ENCODE assay signal across 9 cellular contexts in the genomic region with DNA sequence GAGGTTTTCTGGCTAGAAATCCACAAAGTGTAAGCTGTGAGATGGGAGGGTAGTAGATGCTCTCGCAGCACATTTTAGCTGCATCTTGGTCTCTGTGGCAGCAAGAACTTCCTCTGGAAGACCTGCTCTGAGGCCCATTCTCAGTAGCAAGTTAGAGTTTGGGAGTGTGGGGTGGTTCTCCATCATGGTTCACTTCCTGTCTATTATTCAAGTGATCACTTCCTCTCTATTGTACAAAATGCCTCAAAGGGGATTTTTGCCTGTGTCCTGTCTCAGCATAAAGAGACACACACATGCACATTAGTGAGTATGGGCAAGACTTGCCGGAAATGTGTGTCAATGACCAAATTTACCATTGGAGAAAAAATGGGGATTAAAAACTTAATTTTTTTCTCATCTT. TPM values are rescaled to one million over a fixed set of nuclear protein-coding genes. Genes with fewer than 3 reads are reported as not detected.
DNase-seq lines count a peak whose midpoint lies in the region; ATAC-seq and TF ChIP-seq lines count a peak whose summit lies in the region.
"Had no signal": no experiment of that assay in that cellular context is flagged by ENCODE, and none has a peak within 500 bp of the region (broad histone marks: within the 10 kb centered on the region; RNA-seq: fewer than 3 reads in every experiment).

No MANE protein-coding gene starts in this region.

- no peak for TF ChIP-seq CTCF in right lobe of liver (IDR thresholded peaks at IDR 0.05)
- no peak for TF ChIP-seq CTCF in tibial artery (IDR thresholded peaks at IDR 0.05)

- ATAC-seq in GM18867 (IDR thresholded peaks at IDR 0.05; ENCODE audit: unreplicated experiment) (peak; percentile 83), GM21576 (IDR thresholded peaks at IDR 0.05; ENCODE audit: unreplicated experiment) (peak; percentile 92), HG03460 (IDR thresholded peaks at IDR 0.05; ENCODE audit: unreplicated experiment) (peak; percentile 96), memory B cell (ENCODE audit: low read depth) (peak; percentile 99), right lobe of liver (no peak)

- H3K4me1 ChIP-seq in right lobe of liver (no peaks in the 10 kb centered on the region), tibial artery (peaks cover 0 to 33% (median 0%) of the 10 kb centered on the region in 4 donors)
- H3K4me1 ChIP-seq in CD8-positive, alpha-beta memory T cell (ENCODE audit: insufficient read depth, low read length): peaks cover 12% of the 10 kb centered on the region

- POLR2A ChIA-PET in CD8-positive, alpha-beta memory T cell (lab: Charles Lee): interaction anchor here (0.5 kb wide), 1 partner anchor 243 kb away, joined by 12 read pairs; no protein-coding TSS in a partner anchor

- H3K4me3 ChIP-seq in right lobe of liver (no peak overlapping the region), tibial artery (no peak overlapping the region)
- H3K4me3 ChIP-seq in CD8-positive, alpha-beta memory T cell (ENCODE audit: low read length): no peak overlapping the region
- H3K4me3 ChIP-seq: sigmoid colon had no signal

- H3K4me3 Mint-ChIP-seq in memory B cell: no peak overlapping the region
- H3K4me3 Mint-ChIP-seq in CD8-positive, alpha-beta memory T cell: no peak overlapping the region

- no peaks in the 10 kb centered on the region for H3K27me3 Mint-ChIP-seq in memory B cell
- peaks cover 0 to 1% of the 10 kb centered on the region in 2 donors for H3K27me3 Mint-ChIP-seq in CD8-positive, alpha-beta memory T cell

- TF ChIP-seq POLR2A in right lobe of liver (IDR thresholded peaks at IDR 0.05): no peak

- intact Hi-C loops in right lobe of liver (cut with DNase I) (no loop called here), tibial artery (cut with DNase I; ENCODE audit: low total_unique reads) (no loop called here)

- H3K27ac ChIP-seq in right lobe of liver: no peak overlapping the region
- no peak overlapping the region for H3K27ac ChIP-seq in CD8-positive, alpha-beta memory T cell (ENCODE audit: low read depth, low read length)
- H3K27ac ChIP-seq in tibial artery: no peak overlapping the region
- H3K27ac ChIP-seq: sigmoid colon had no signal

- H3K4me1 Mint-ChIP-seq in memory B cell: peaks cover 20% of the 10 kb centered on the region
- H3K4me1 Mint-ChIP-seq in CD8-positive, alpha-beta memory T cell: peaks cover 11 to 14% (median 14%) of the 10 kb centered on the region in 3 donors

- H3K9me3 Mint-ChIP-seq in memory B cell: peaks cover 1% of the 10 kb centered on the region
- no peaks in the 10 kb centered on the region for H3K9me3 Mint-ChIP-seq in CD8-positive, alpha-beta memory T cell

- H3K9me3 ChIP-seq in right lobe of liver: no peaks in the 10 kb centered on the region
- no peaks in the 10 kb centered on the region for H3K9me3 ChIP-seq in CD8-positive, alpha-beta memory T cell (ENCODE audit: low read length)
- no peaks in the 10 kb centered on the region for H3K9me3 ChIP-seq in tibial artery
- H3K9me3 ChIP-seq: sigmoid colon had no signal

- H3K27me3 ChIP-seq in right lobe of liver: no peaks in the 10 kb centered on the region
- H3K27me3 ChIP-seq in CD8-positive, alpha-beta memory T cell (ENCODE audit: insufficient read depth, low read length, poor library complexity, severe bottlenecking): no peaks in the 10 kb centered on the region
- no peaks in the 10 kb centered on the region for H3K27me3 ChIP-seq in tibial artery
- H3K27me3 ChIP-seq: sigmoid colon had no signal

- WGBS in right lobe of liver (ENCODE audit: insufficient coverage, low coverage, low lambda C conversion rate, missing lambda C conversion rate): 86% methylated on average over 2 of the region's 2 CpGs

- CTCF ChIA-PET in CD8-positive, alpha-beta memory T cell (lab: Charles Lee): interaction anchor here (0.9 kb wide), 1 partner anchor 12 kb away, joined by 3 read pairs; no protein-coding TSS in a partner anchor

- peak; percentile 13 to 45 for DNase-seq in memory B cell (ENCODE audit: low spot score in 2 of 2)
- no peak for DNase-seq in right lobe of liver
- no peak for DNase-seq in CD8-positive, alpha-beta memory T cell
- no peak for DNase-seq in tibial artery
- DNase-seq: caudate nucleus, sigmoid colon had no signal

- peak overlapping the region; percentile 96 for H3K27ac Mint-ChIP-seq in memory B cell
- peak overlapping the region in 2 of 8 donors; percentile 9 to 71 for H3K27ac Mint-ChIP-seq in CD8-positive, alpha-beta memory T cell

- peaks cover 3% of the 10 kb centered on the region for H3K36me3 Mint-ChIP-seq in memory B cell
- H3K36me3 Mint-ChIP-seq in CD8-positive, alpha-beta memory T cell: peaks cover 0 to 12% (median 0%) of the 10 kb centered on the region in 3 donors

- H3K36me3 ChIP-seq in right lobe of liver: no peaks in the 10 kb centered on the region
- H3K36me3 ChIP-seq in CD8-positive, alpha-beta memory T cell (ENCODE audit: insufficient read depth, low read length): no peaks in the 10 kb centered on the region
- H3K36me3 ChIP-seq in tibial artery: no peaks in the 10 kb centered on the region
- H3K36me3 ChIP-seq: sigmoid colon had no signal

RNA-seq across cellular contexts. Expression of a gene that starts 42.5 kb away (rescaled TPM):
- total RNA-seq in right lobe of liver: 10 to 100 TPM; 10.8 to 16.3 (median 12.8) TPM
- total RNA-seq in CD8-positive, alpha-beta memory T cell: 10 to 100 TPM; 42.8 to 46.2 TPM
- polyA plus RNA-seq in CD8-positive, alpha-beta memory T cell: 85.6 TPM

Comparison
In these comparisons a context has a peak if more than half of its experiments do, and no peak if none do; other contexts are left out.
1. ATAC-seq: peak in GM18867 (single experiment), GM21576 (single experiment), HG03460 (single experiment) and memory B cell (single experiment); none in right lobe of liver (0 of 4).
2. DNase-seq: peak in memory B cell (2 of 2); none in right lobe of liver (0 of 3), CD8-positive, alpha-beta memory T cell (0 of 5) and tibial artery (0 of 2).